Comparison of ENCODE assay signal across 8 cellular contexts in the genomic region with DNA sequence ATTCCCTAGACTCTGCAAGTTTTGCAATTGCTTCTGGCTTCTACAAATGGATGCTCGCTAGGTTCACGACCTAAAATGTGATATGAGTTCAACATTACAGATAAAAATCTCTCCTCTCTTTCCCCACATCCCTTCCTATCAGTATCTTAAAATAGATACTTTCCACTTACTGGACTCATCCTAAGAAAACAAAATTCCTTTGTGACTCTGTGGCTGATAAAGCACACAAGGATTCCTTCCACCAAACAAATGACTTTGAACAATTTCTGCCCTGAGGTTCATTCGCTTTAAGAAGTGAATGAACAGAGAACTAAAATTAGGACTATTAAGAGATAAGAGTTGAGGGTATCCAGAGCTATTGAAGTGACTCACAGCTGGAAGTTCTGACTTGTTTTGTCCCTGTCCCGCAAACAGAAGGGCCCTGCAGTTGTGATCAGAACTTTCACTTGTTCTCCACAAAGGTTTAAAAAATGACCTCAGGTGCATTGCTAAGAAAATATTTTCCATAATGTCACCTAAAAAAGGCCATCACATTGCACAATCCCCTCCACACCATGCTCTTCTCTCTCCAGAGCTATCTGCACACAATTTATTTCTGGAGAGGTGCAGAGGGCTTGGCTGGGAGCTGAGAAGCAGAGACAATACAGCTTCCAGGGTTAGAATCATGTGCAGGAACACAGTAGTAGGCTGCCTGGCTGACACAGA.
DNase-seq lines count a peak whose midpoint lies in the region; ATAC-seq and TF ChIP-seq lines count a peak whose summit lies in the region.

No MANE protein-coding gene starts in this region.

- in situ Hi-C loops in SK-MEL-5 (cut with HindIII; ENCODE audit: low pct_unique_long_range_greater_than_20kb, low sequenced_read_pairs) = no loop called here
- in situ Hi-C loops in HAP-1 (cut with MboI; ENCODE audit: low sequenced_read_pairs) = no loop called here

- H3K4me1 ChIP-seq in effector memory CD4-positive, alpha-beta T cell (ENCODE audit: control insufficient read depth, insufficient read depth, low read length, poor library complexity, severe bottlenecking) = peaks cover 75% of the 10 kb centered on the region
- H3K4me1 ChIP-seq in HAP-1 = peaks cover 23% of the 10 kb centered on the region

- no peaks in the 10 kb centered on the region for H3K27me3 ChIP-seq in effector memory CD4-positive, alpha-beta T cell (replicated peaks; ENCODE audit: control insufficient read depth, insufficient read depth, low read length, poor library complexity, severe bottlenecking)
- H3K27me3 ChIP-seq in HAP-1 (ENCODE audit: low read depth) = no peaks in the 10 kb centered on the region

- H3K4me3 Mint-ChIP-seq in nephron = no peak overlapping the region

- H3K4me3 ChIP-seq in effector memory CD4-positive, alpha-beta T cell (ENCODE audit: insufficient read depth, low read depth, low read length, poor library complexity, severe bottlenecking) = no peak overlapping the region
- no peak overlapping the region for H3K4me3 ChIP-seq in HAP-1

- peak overlapping the region; percentile 17 to 54 (median 28) for H3K27ac Mint-ChIP-seq in nephron

- no peaks in the 10 kb centered on the region for H3K9me3 ChIP-seq in effector memory CD4-positive, alpha-beta T cell (ENCODE audit: control insufficient read depth, low read length)
- no peaks in the 10 kb centered on the region for H3K9me3 ChIP-seq in HAP-1

- ATAC-seq in GM18868 (IDR thresholded peaks at IDR 0.05; ENCODE audit: unreplicated experiment) = peak; percentile 33
- no peak for ATAC-seq in GM18517 (IDR thresholded peaks at IDR 0.05; ENCODE audit: unreplicated experiment)
- ATAC-seq in GM21737 (IDR thresholded peaks at IDR 0.05; ENCODE audit: unreplicated experiment) = no peak

- H3K36me3 Mint-ChIP-seq in nephron (ENCODE audit: low read depth) = no peaks in the 10 kb centered on the region

- H3K9me3 Mint-ChIP-seq in nephron = no peaks in the 10 kb centered on the region

- H3K27ac ChIP-seq in effector memory CD4-positive, alpha-beta T cell (ENCODE audit: insufficient read depth, low read length, poor library complexity, severe bottlenecking) = peak overlapping the region; percentile 29

- no peak for TF ChIP-seq CTCF in nephron (IDR thresholded peaks at IDR 0.05; ENCODE audit: unreplicated experiment in 3 of 3)

- DNase-seq in SK-MEL-5 (ENCODE audit: low read depth, low spot score) = peak; percentile 76
- no peak for DNase-seq in effector memory CD4-positive, alpha-beta T cell
- no peak for DNase-seq in HAP-1 (ENCODE audit: low spot score in 2 of 2)
- no peak for DNase-seq in NCI-H1694 treated with DMSO at 0.1 percent for 48 hours (lab: John Stamatoyannopoulos, UW)

- peaks cover 50% of the 10 kb centered on the region for H3K4me1 Mint-ChIP-seq in nephron

- H3K27me3 Mint-ChIP-seq in nephron (ENCODE audit: low read depth) = no peaks in the 10 kb centered on the region

- H3K36me3 ChIP-seq in effector memory CD4-positive, alpha-beta T cell (ENCODE audit: control insufficient read depth, insufficient read depth, low read length) = no peaks in the 10 kb centered on the region
- no peaks in the 10 kb centered on the region; the same call in 1 of the 2 replicates for H3K36me3 ChIP-seq in HAP-1 (replicated peaks)
